9 cellular contexts compared by ENCODE assay signal in the genomic region with DNA sequence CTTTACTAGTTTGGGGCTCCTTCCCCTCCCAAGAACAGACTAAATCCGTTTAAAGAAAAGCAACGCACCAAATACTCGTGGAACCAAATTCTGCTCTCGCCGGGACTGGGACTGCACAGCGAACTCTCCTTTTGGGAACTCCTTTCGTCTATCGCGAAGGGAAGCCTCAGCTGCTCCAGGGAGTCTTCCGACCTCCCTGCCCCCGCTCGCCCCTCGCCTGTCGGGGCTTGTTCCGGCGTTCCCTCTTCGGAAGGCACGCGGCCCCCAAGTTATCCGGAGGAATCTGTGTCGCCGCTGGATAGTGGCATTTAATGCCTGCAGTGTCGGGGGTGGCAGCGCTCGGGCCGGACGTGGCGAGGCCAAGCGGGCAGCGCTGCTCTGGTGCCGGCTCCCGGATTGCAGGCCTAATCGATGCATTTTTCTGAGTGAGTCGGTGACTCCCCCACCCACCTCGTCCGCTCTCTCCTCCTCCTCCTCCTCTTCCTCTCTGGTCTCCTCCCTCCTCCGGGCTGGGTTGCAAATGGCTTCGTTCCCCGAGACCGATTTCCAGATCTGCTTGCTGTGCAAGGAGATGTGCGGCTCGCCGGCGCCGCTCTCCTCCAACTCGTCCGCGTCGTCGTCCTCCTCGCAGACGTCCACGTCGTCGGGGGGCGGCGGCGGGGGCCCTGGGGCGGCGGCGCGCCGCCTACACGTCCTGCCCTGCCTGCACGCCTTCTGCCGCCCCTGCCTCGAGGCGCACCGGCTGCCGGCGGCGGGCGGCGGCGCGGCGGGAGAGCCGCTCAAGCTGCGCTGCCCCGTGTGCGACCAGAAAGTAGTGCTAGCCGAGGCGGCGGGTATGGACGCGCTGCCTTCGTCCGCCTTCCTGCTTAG. TPM values are rescaled to one million over a fixed set of nuclear protein-coding genes. Genes with fewer than 3 reads are reported as not detected.
A peak's percentile ranks its signal among the peaks of the same experiment; 100 is the strongest.
DNase-seq lines count a peak whose midpoint lies in the region; ATAC-seq and FAIRE-seq lines count a peak whose summit lies in the region.
"Had no signal": no experiment of that assay in that cellular context is flagged by ENCODE, and none has a peak within 500 bp of the region (broad histone marks: within the 10 kb centered on the region; RNA-seq: fewer than 3 reads in every experiment).

A gene (plus strand): TSS at position 437 of the 870 bp plus-strand sequence. CDS start 84 bp downstream, at position 521.

- peaks cover 0 to 4% of the 10 kb centered on the region in 2 donors for H3K36me3 Mint-ChIP-seq in activated T-cell treated with anti-CD3 and anti-CD28 coated beads, Interleukin-2, amount 50 U/mL, for 72 hours (ENCODE audit: insufficient read depth in 2 of 2)
- H3K36me3 Mint-ChIP-seq in stimulated activated memory B cell treated with anti-CD40 and anti-IgM and Interleukin-4, amounts not matched to agents 10 μg/mL and 1 μg/mL and 100 μg/mL, for 72 hours = no peaks in the 10 kb centered on the region

- no peaks in the 10 kb centered on the region for H3K9me3 Mint-ChIP-seq in activated T-cell treated with anti-CD3 and anti-CD28 coated beads, Interleukin-2, amount 50 U/mL, for 72 hours
- no peaks in the 10 kb centered on the region for H3K9me3 Mint-ChIP-seq in stimulated activated memory B cell treated with anti-CD40 and anti-IgM and Interleukin-4, amounts not matched to agents 10 μg/mL and 1 μg/mL and 100 μg/mL, for 72 hours

- peak; percentile 44 for FAIRE-seq in GM18507 (lab: Jason Lieb, UNC)
- FAIRE-seq: bronchial epithelial cell had no signal

- peak within 1 kb of the TSS; percentile 86 for H3K4me3 Mint-ChIP-seq in activated T-cell treated with anti-CD3 and anti-CD28 coated beads, Interleukin-2, amount 50 U/mL, for 72 hours
- H3K4me3 Mint-ChIP-seq in stimulated activated memory B cell treated with anti-CD40 and anti-IgM and Interleukin-4, amounts not matched to agents 10 μg/mL and 1 μg/mL and 100 μg/mL, for 72 hours = peak within 1 kb of the TSS; percentile 76

- peaks cover 38% of the 10 kb centered on the region for H3K27me3 Mint-ChIP-seq in activated T-cell treated with anti-CD3 and anti-CD28 coated beads, Interleukin-2, amount 50 U/mL, for 72 hours (ENCODE audit: low read depth)
- H3K27me3 Mint-ChIP-seq in stimulated activated memory B cell treated with anti-CD40 and anti-IgM and Interleukin-4, amounts not matched to agents 10 μg/mL and 1 μg/mL and 100 μg/mL, for 72 hours = peaks cover 74% of the 10 kb centered on the region

- H3K27ac Mint-ChIP-seq in activated T-cell treated with anti-CD3 and anti-CD28 coated beads, Interleukin-2, amount 50 U/mL, for 72 hours = no peak within 1 kb of the TSS
- no peak within 1 kb of the TSS for H3K27ac Mint-ChIP-seq in stimulated activated memory B cell treated with anti-CD40 and anti-IgM and Interleukin-4, amounts not matched to agents 10 μg/mL and 1 μg/mL and 100 μg/mL, for 72 hours

- ATAC-seq in activated T-cell treated with anti-CD3 and anti-CD28 coated beads, Interleukin-2, amount 50 U/mL, for 72 hours (replicated peaks in 1 of 2) = peak; percentile 46 to 58
- ATAC-seq in stimulated activated memory B cell treated with anti-CD40 and anti-IgM and Interleukin-4, amounts not matched to agents 10 μg/mL and 1 μg/mL and 100 μg/mL, for 72 hours = no peak
- no peak for ATAC-seq in GM18873 (IDR thresholded peaks at IDR 0.05; ENCODE audit: low FRiP score, unreplicated experiment)
- no peak for ATAC-seq in HG02970 (IDR thresholded peaks at IDR 0.05; ENCODE audit: low FRiP score, unreplicated experiment)

- H3K4me1 Mint-ChIP-seq in activated T-cell treated with anti-CD3 and anti-CD28 coated beads, Interleukin-2, amount 50 U/mL, for 72 hours (ENCODE audit: low read depth) = peaks cover 34% of the 10 kb centered on the region
- H3K4me1 Mint-ChIP-seq in stimulated activated memory B cell treated with anti-CD40 and anti-IgM and Interleukin-4, amounts not matched to agents 10 μg/mL and 1 μg/mL and 100 μg/mL, for 72 hours = peaks cover 37% of the 10 kb centered on the region

- DNase-seq in 8988T = peak; percentile 43
- DNase-seq in GM18507 (ENCODE audit: extremely low spot score, insufficient read length, low read depth) = no peak
- peak; percentile 27 for DNase-seq in activated T-cell treated with anti-CD3 and anti-CD28 coated beads, Interleukin-2, amount 50 U/mL, for 72 hours
- peak; percentile 73 for DNase-seq in islet precursor cell
- no peak for DNase-seq in ureter (ENCODE audit: low spot score)

RNA-seq across cellular contexts. Expression of the gene that starts here (rescaled TPM):
- under 1 TPM; 0.02 to 0.07 TPM for total RNA-seq in activated T-cell treated with anti-CD3 and anti-CD28 coated beads, Interleukin-2, amount 50 U/mL, for 72 hours
- not detected for total RNA-seq in ureter
- total RNA-seq: bronchial epithelial cell had no signal

Comparison
In these comparisons a context has a peak if more than half of its experiments do, and no peak if none do; other contexts are left out.
1. Peak in DNase-seq and ATAC-seq in activated T-cell treated with anti-CD3 and anti-CD28 coated beads, Interleukin-2, amount 50 U/mL, for 72 hours; RNA of the gene not detected or under 1 TPM.
2. DNase-seq: peak in 8988T (single experiment) and islet precursor cell (single experiment); none in GM18507 (single experiment) and ureter (single experiment).